Comparison of ENCODE assay signal across 1 cellular context in the genomic region with DNA sequence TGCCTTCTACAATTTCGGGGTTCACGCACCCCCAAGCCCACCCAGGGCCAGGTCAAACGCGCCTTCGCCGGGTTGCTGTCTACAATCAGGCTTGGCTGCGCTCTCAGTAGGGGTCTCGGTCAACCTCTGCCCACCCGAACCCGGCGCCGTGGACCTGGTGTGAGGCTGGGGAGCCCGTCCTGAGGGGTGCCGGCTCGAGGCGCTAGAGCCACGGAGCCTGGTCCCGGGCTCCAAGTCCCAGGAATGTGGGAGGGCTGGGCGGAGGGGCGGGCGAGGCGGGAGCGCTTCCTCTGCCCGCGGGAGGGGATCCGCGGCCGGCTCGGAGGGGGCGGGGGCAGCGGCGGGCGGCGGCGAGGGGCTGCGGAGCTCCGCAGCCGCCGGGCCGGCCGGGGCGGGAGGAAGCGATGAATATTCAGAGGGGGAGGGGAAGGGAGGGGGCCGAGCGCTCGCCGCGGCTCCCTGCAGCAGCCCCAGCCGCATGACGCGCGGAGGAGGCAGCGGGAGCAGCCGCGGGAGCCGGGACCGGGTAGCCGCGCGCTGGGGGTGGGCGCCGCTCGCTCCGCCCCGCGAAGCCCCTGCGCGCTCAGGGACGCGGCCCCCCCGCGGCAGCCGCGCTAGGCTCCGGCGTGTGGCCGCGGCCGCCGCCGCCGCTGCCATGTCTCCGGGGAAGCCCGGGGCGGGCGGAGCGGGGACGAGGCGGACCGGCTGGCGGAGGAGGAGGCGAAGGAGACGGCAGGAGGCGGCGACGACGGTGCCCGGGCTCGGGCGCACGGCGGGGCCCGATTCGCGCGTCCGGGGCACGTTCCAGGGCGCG.
A peak's percentile ranks its signal among the peaks of the same experiment; 100 is the strongest.
TF ChIP-seq lines count a peak whose summit lies in the region.

A gene (plus strand): TSS at position 467 of the 814 bp plus-strand sequence. CDS start 354 bp downstream, outside the sequence.

TF ChIP-seq in WTC11, 78 proteins besides CTCF, POLR2A, EP300 and RAD21 (continued from another document):
- TF ChIP-seq, protein P1, sequence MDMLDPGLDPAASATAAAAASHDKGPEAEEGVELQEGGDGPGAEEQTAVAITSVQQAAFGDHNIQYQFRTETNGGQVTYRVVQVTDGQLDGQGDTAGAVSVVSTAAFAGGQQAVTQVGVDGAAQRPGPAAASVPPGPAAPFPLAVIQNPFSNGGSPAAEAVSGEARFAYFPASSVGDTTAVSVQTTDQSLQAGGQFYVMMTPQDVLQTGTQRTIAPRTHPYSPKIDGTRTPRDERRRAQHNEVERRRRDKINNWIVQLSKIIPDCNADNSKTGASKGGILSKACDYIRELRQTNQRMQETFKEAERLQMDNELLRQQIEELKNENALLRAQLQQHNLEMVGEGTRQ (CRISPR knock-in tag; IDR thresholded peaks at IDR 0.05), result 0 out of 2 replicates have a peak, but pooled peaks have one; percentile 9
- 0 out of 2 replicates have a peak, but pooled peaks have one; percentile 24 for TF ChIP-seq ZNF423 (CRISPR knock-in tag; IDR thresholded peaks at IDR 0.05)
- TF ChIP-seq, protein P2, sequence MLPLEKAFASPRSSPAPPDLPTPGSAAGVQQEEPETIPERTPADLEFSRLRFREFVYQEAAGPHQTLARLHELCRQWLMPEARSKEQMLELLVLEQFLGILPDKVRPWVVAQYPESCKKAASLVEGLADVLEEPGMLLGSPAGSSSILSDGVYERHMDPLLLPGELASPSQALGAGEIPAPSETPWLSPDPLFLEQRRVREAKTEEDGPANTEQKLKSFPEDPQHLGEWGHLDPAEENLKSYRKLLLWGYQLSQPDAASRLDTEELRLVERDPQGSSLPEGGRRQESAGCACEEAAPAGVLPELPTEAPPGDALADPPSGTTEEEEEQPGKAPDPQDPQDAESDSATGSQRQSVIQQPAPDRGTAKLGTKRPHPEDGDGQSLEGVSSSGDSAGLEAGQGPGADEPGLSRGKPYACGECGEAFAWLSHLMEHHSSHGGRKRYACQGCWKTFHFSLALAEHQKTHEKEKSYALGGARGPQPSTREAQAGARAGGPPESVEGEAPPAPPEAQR (CRISPR knock-in tag; IDR thresholded peaks at IDR 0.05), result no peak
- TF ChIP-seq, protein P3, sequence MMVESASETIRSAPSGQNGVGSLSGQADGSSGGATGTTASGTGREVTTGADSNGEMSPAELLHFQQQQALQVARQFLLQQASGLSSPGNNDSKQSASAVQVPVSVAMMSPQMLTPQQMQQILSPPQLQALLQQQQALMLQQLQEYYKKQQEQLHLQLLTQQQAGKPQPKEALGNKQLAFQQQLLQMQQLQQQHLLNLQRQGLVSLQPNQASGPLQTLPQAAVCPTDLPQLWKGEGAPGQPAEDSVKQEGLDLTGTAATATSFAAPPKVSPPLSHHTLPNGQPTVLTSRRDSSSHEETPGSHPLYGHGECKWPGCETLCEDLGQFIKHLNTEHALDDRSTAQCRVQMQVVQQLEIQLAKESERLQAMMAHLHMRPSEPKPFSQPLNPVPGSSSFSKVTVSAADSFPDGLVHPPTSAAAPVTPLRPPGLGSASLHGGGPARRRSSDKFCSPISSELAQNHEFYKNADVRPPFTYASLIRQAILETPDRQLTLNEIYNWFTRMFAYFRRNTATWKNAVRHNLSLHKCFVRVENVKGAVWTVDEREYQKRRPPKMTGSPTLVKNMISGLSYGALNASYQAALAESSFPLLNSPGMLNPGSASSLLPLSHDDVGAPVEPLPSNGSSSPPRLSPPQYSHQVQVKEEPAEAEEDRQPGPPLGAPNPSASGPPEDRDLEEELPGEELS (CRISPR knock-in tag; IDR thresholded peaks at IDR 0.05), result peak; percentile 75
- no peak for TF ChIP-seq ETV6 (CRISPR knock-in tag; IDR thresholded peaks at IDR 0.05)
